Comparison of ENCODE assay signal across 8 cellular contexts in the genomic region with DNA sequence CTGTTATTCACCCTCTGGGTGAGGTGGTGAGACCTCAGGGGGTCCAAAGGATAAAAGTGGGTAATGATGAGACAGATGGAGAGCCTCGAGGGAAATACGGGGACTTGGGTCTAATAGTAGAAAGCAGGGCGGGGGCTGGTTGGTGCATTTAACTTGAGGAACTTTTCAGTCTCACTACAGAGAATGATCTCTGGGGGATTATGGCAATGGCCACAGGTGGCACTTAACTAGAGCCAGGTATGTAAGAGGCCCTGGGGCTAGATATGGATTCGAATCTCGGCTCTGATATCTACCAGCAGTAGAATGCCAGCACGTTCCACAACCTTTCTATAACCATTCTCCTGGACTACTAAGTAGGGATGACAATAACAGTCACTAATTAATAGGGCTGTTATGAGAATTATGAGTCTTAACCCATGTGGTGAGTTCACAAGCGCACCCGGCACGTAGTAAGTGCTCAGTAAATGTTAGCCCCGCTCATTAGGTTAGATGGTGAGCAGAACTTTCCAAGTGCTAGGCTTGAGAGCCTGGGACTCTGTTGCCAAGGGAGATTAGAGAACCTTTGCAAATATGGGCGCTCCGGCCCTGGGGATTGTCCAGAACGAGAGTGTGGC. TPM values are rescaled to one million over a fixed set of nuclear protein-coding genes. Genes with fewer than 3 reads are reported as not detected.
DNase-seq lines count a peak whose midpoint lies in the region; ATAC-seq and TF ChIP-seq lines count a peak whose summit lies in the region.

No MANE protein-coding gene starts in this region.

- no peak for TF ChIP-seq EP300 in esophagus muscularis mucosa (IDR thresholded peaks at IDR 0.05)

- H3K4me3 ChIP-seq in esophagus muscularis mucosa (peak overlapping the region; percentile 62 to 75 (median 65)), rectal smooth muscle tissue (ENCODE audit: low read length) (peak overlapping the region; percentile 47), BE2C (ENCODE audit: low read depth, low read length) (no peak overlapping the region)

- H3K4me1 ChIP-seq in esophagus muscularis mucosa: peaks cover 16 to 43% (median 31%) of the 10 kb centered on the region in 4 donors
- H3K4me1 ChIP-seq in rectal smooth muscle tissue (ENCODE audit: control insufficient read depth, insufficient read depth, low read length): no peaks in the 10 kb centered on the region
- H3K4me1 ChIP-seq in BE2C: no peaks in the 10 kb centered on the region

- intact Hi-C loops in esophagus muscularis mucosa (cut with DNase I): no loop called here

- H3K27ac ChIP-seq in esophagus muscularis mucosa (replicated peaks in 1 of 4): peak overlapping the region in 2 of 4 donors; percentile 59 to 63
- H3K27ac ChIP-seq in rectal smooth muscle tissue (ENCODE audit: low read depth, low read length): no peak overlapping the region

- no peak for TF ChIP-seq CTCF in GM10266 (IDR thresholded peaks at IDR 0.05; ENCODE audit: control insufficient read depth, insufficient read depth, low read depth, missing control alignments)
- TF ChIP-seq CTCF in esophagus muscularis mucosa (IDR thresholded peaks at IDR 0.05): no peak
- TF ChIP-seq CTCF in BE2C (IDR thresholded peaks at IDR 0.05; ENCODE audit: low read depth, low read length): no peak
- no peak for TF ChIP-seq CTCF in omental fat pad (IDR thresholded peaks at IDR 0.05)

- ATAC-seq in GM21717 (IDR thresholded peaks at IDR 0.05; ENCODE audit: unreplicated experiment): no peak
- ATAC-seq in omental fat pad (ENCODE audit: low FRiP score): no peak

- TF ChIP-seq POLR2A in esophagus muscularis mucosa (IDR thresholded peaks at IDR 0.05; ENCODE audit: low read depth): no peak

- 61% methylated on average over 12 of the region's 13 CpGs for WGBS in esophagus muscularis mucosa

- H3K27me3 ChIP-seq in esophagus muscularis mucosa (peaks cover 3 to 69% (median 19%) of the 10 kb centered on the region in 4 donors), rectal smooth muscle tissue (ENCODE audit: control insufficient read depth, insufficient read depth, low read length) (peaks cover 4% of the 10 kb centered on the region), BE2C (peaks cover 75% of the 10 kb centered on the region)

- H3K9ac ChIP-seq in rectal smooth muscle tissue (ENCODE audit: low read length): no peak overlapping the region

- DNase-seq in GM10266 (ENCODE audit: extremely low spot score) (peak; percentile 49), NCI-H2171 (lab: John Stamatoyannopoulos, UW) (peak; percentile 31), esophagus muscularis mucosa (ENCODE audit: extremely low spot score) (no peak), AML-193 (lab: John Stamatoyannopoulos, UW) (no peak), BE2C (no peak), omental fat pad (ENCODE audit: low spot score) (no peak)

- H3K9me3 ChIP-seq in esophagus muscularis mucosa (no peaks in the 10 kb centered on the region), BE2C (no peaks in the 10 kb centered on the region)

- no peaks in the 10 kb centered on the region for H3K36me3 ChIP-seq in esophagus muscularis mucosa
- H3K36me3 ChIP-seq in rectal smooth muscle tissue (ENCODE audit: control insufficient read depth, insufficient read depth, low read length): no peaks in the 10 kb centered on the region
- no peaks in the 10 kb centered on the region for H3K36me3 ChIP-seq in BE2C

RNA-seq across cellular contexts. Expression of a gene that starts 0.9 kb away (rescaled TPM):
- total RNA-seq in esophagus muscularis mucosa (10 to 100 TPM in 1 of 4 donors, 1 to 10 TPM in 3; 4.0 to 12.3 (median 7.4) TPM), omental fat pad (10 to 100 TPM in 2 of 4 donors, 1 to 10 TPM in 2; 4.2 to 42.7 (median 8.6) TPM)
- polyA plus RNA-seq in BE2C (2012; ENCODE audit: insufficient read depth, insufficient read length, low read depth): 0.39 TPM

Comparison
In these comparisons a context has a peak if more than half of its experiments do, and no peak if none do; other contexts are left out.
1. DNase-seq: peak in GM10266 (single experiment) and NCI-H2171 (single experiment); none in esophagus muscularis mucosa (single experiment), AML-193 (0 of 2), BE2C (single experiment) and omental fat pad (single experiment).